ENCODE assay signal across 8 cellular contexts in the genomic region with DNA sequence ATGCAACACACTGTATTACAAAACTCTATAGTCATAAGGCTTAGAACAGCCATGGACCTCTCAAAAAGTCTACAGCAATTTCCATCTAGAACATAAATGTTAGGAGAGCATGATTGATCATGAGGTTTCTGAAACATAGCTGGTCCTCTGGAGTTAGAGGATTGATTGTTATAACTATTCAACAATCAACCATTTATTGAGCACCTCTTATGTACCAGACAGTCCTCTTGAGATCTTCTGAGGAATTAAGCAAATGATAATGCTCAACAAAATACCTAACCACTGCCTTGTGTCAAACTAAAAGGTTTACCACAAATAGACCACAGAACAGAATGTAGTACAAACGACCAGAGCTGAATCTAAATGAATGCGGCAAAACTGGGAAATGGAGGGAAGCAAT.
"Had no signal": no experiment of that assay in that cellular context is flagged by ENCODE, and none has a peak within 500 bp of the region (broad histone marks: within the 10 kb centered on the region; RNA-seq: fewer than 3 reads in every experiment).

No MANE protein-coding gene starts in this region.

- H3K9me3 ChIP-seq: HAP-1 had no signal

- H3K9me3 Mint-ChIP-seq: H9, HFFc6 had no signal

- H3K4me3 ChIP-seq: GM23248, HAP-1 had no signal

- H2AFZ ChIP-seq: GM23248 had no signal

- H3K36me3 ChIP-seq: HAP-1 had no signal

- DNase-seq: GM23248, GOT3, H7, HCEC 1CT, HFFc6 had no signal

- H3K4me3 Mint-ChIP-seq: H9, HFFc6 had no signal

- H3K27ac ChIP-seq: GM23248 had no signal

- H3K27ac Mint-ChIP-seq: H9, HFFc6 had no signal

- H3K9ac ChIP-seq: GM23248 had no signal

- ATAC-seq: HCT116 had no signal
